Comparison of ENCODE assay signal across 8 cellular contexts in genomic region chr9:137067860-137068538, GRCh38. TPM values are rescaled to one million over a fixed set of nuclear protein-coding genes. Genes with fewer than 3 reads are reported as not detected.
DNase-seq lines count a peak whose midpoint lies in the region; ATAC-seq and TF ChIP-seq lines count a peak whose summit lies in the region.

No MANE protein-coding gene starts in this region.

- peak; percentile 80 for TF ChIP-seq CTCF in DND-41 (IDR thresholded peaks at IDR 0.05; ENCODE audit: borderline replicate concordance, extremely low read depth, low read length, poor library complexity, severe bottlenecking)
- TF ChIP-seq CTCF in coronary artery (IDR thresholded peaks at IDR 0.05), result peak; percentile 75
- TF ChIP-seq CTCF in lower leg skin (IDR thresholded peaks at IDR 0.05), result peak in 1 of 3 donors; percentile 7

- H3K9me3 ChIP-seq in DND-41 (ENCODE audit: insufficient read depth, low read length, severe bottlenecking), result no peaks in the 10 kb centered on the region

- H3K9ac ChIP-seq in DND-41 (ENCODE audit: low read depth, low read length), result peak overlapping the region; percentile 60; the same call in 1 of the 2 replicates

- intact Hi-C loops in lower leg skin (cut with DNase I; ENCODE audit: low total_unique reads), result no loop called here

- DNase-seq in DND-41 (peak; percentile 87), NCI-H82 treated with DMSO at 0.1 percent for 48 hours (lab: John Stamatoyannopoulos, UW; ENCODE audit: unreplicated experiment) (peak; percentile 53), coronary artery (ENCODE audit: low spot score) (no peak), lower leg skin (ENCODE audit: low spot score in 2 of 2) (peak; percentile 74 to 96)
- DNase-seq in activated CD4-positive, alpha-beta T cell treated with anti-CD3 and anti-CD28 coated beads, Interleukin-2, amount 50 U/mL, for 1 hour, result peak; percentile 87
- DNase-seq in stimulated activated CD8-positive, alpha-beta memory T cell treated with anti-CD3 and anti-CD28 coated beads, Interleukin-12 subunit alpha, Interleukin-12 subunit beta, amount 100 ng/mL, for 4 hours (ENCODE audit: low read depth), result peak; percentile 70

- peak overlapping the region; percentile 97 for H3K4me2 ChIP-seq in DND-41 (ENCODE audit: insufficient read depth, low read length)

- ATAC-seq in DND-41 (ENCODE audit: insufficient read depth, low read depth) (peak; percentile 61), HG03432 (IDR thresholded peaks at IDR 0.05; ENCODE audit: unreplicated experiment) (peak; percentile 40), GM19452 (IDR thresholded peaks at IDR 0.05; ENCODE audit: unreplicated experiment) (no peak)

- no peak for TF ChIP-seq POLR2A in lower leg skin (IDR thresholded peaks at IDR 0.05)

- 33 to 34% methylated on average over 10 to 12 of the region's 12 CpGs for WGBS in lower leg skin, 2 donors

- H3K4me3 ChIP-seq in DND-41 (ENCODE audit: low read depth in 1 of 2, low read length in 2 of 2) (peak overlapping the region in 1 of 2 experiments; percentile 76; a peak in 2 of 4 replicates), coronary artery (no peak overlapping the region), lower leg skin (ENCODE audit: low read depth, poor library complexity, severe bottlenecking) (no peak overlapping the region)

- peaks cover 29% of the 10 kb centered on the region for H3K36me3 ChIP-seq in DND-41 (ENCODE audit: insufficient read depth, low read length)

- no peak overlapping the region for H3K27ac ChIP-seq in DND-41 (ENCODE audit: low read length)
- H3K27ac ChIP-seq in coronary artery, result no peak overlapping the region

- peaks cover 16% of the 10 kb centered on the region for H3K79me2 ChIP-seq in DND-41 (ENCODE audit: insufficient read depth, low read length)

- peaks cover 37% of the 10 kb centered on the region for H3K4me1 ChIP-seq in DND-41 (ENCODE audit: insufficient read depth, low read length)

- H2AFZ ChIP-seq in DND-41 (ENCODE audit: low read depth, low read length), result no peak overlapping the region

- H4K20me1 ChIP-seq in DND-41 (ENCODE audit: insufficient read depth, low read length), result peaks cover 50% of the 10 kb centered on the region

- H3K27me3 ChIP-seq in DND-41 (ENCODE audit: insufficient read depth, low read length, poor library complexity), result no peaks in the 10 kb centered on the region

RNA-seq across cellular contexts. Expression of gene SAPCD2, which starts 2.4 kb away (rescaled TPM):
- total RNA-seq in lower leg skin, result 10 to 100 TPM in 2 of 4 donors, 1 to 10 TPM in 2; 5.7 to 25.6 (median 13.7) TPM

RNA-seq across cellular contexts. Expression of gene UAP1L1, which starts 9.3 kb away (rescaled TPM):
- total RNA-seq in lower leg skin, result 10 to 100 TPM in 1 of 4 donors, 1 to 10 TPM in 3; 6.6 to 13.7 (median 7.9) TPM

RNA-seq across cellular contexts. Expression of gene ENTPD2, which starts 14.1 kb away (rescaled TPM):
- total RNA-seq in lower leg skin, result 10 to 100 TPM; 10.1 to 14.7 (median 12.1) TPM

RNA-seq across cellular contexts. Expression of gene MAN1B1, which starts 18.8 kb away (rescaled TPM):
- 10 to 100 TPM; 57.7 to 81.0 (median 61.8) TPM for total RNA-seq in lower leg skin

RNA-seq across cellular contexts. Expression of gene NPDC1, which starts 22.0 kb away (rescaled TPM):
- 10 to 100 TPM; 29.1 to 63.9 (median 56.1) TPM for total RNA-seq in lower leg skin
